ENCODE assay signal across 1 cellular context in the genomic region with DNA sequence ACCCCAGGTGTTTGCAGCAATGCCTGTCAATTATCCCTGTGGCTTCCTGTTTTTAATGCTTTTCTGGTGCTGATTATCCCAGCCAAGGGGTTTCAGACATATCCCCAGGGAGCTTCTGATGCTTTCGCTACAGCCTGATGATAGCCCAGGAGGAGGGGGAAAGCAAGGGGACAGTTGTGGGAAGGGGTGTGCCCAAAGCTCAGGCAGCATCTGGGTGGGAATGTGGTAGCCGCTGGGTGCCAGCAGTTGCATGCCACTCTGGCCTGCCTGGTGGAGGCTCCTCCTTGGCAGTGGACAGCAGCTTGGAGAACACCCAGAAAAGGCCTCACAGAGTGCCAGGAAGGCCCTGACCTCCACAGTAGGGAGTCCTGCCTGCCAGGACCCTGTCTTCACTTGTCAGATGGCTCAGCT.
A peak's percentile ranks its signal among the peaks of the same experiment; 100 is the strongest.
TF ChIP-seq lines count a peak whose summit lies in the region.

No MANE protein-coding gene starts in this region.

TF ChIP-seq in H1, 55 proteins besides CTCF, POLR2A, EP300 and RAD21:
- TF ChIP-seq CTBP2 (IDR thresholded peaks at IDR 0.05; ENCODE audit: borderline replicate concordance, insufficient read depth, insufficient read length, low read length), result peak; percentile 53
- TF ChIP-seq CHD1 (IDR thresholded peaks at IDR 0.05; ENCODE audit: low read depth, low read length), result no peak
